1 cellular context compared by ENCODE assay signal in genomic region chrX:151596282-151596681, GRCh38.
TF ChIP-seq lines count a peak whose summit lies in the region.

No MANE protein-coding gene starts in this region.

TF ChIP-seq in GM23338, 12 proteins besides CTCF, POLR2A, EP300 and RAD21 (continued from another document):
- TF ChIP-seq, protein P1, sequence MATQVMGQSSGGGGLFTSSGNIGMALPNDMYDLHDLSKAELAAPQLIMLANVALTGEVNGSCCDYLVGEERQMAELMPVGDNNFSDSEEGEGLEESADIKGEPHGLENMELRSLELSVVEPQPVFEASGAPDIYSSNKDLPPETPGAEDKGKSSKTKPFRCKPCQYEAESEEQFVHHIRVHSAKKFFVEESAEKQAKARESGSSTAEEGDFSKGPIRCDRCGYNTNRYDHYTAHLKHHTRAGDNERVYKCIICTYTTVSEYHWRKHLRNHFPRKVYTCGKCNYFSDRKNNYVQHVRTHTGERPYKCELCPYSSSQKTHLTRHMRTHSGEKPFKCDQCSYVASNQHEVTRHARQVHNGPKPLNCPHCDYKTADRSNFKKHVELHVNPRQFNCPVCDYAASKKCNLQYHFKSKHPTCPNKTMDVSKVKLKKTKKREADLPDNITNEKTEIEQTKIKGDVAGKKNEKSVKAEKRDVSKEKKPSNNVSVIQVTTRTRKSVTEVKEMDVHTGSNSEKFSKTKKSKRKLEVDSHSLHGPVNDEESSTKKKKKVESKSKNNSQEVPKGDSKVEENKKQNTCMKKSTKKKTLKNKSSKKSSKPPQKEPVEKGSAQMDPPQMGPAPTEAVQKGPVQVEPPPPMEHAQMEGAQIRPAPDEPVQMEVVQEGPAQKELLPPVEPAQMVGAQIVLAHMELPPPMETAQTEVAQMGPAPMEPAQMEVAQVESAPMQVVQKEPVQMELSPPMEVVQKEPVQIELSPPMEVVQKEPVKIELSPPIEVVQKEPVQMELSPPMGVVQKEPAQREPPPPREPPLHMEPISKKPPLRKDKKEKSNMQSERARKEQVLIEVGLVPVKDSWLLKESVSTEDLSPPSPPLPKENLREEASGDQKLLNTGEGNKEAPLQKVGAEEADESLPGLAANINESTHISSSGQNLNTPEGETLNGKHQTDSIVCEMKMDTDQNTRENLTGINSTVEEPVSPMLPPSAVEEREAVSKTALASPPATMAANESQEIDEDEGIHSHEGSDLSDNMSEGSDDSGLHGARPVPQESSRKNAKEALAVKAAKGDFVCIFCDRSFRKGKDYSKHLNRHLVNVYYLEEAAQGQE (IDR thresholded peaks at IDR 0.05; ENCODE audit: unreplicated experiment) = no peak
- TF ChIP-seq ZNF114 (CRISPR knock-in tag; IDR thresholded peaks at IDR 0.05) = no peak
- no peak for TF ChIP-seq ZNF462 (CRISPR knock-in tag; IDR thresholded peaks at IDR 0.05)
- no peak for TF ChIP-seq NANOG (IDR thresholded peaks at IDR 0.05; ENCODE audit: borderline replicate concordance)
- no peak for TF ChIP-seq EZH2 (IDR thresholded peaks at IDR 0.05; ENCODE audit: low read depth, unreplicated experiment)
- TF ChIP-seq JUNB (IDR thresholded peaks at IDR 0.05; ENCODE audit: unreplicated experiment) = no peak
